Comparison of ENCODE assay signal across 1 cellular context in the genomic region with DNA sequence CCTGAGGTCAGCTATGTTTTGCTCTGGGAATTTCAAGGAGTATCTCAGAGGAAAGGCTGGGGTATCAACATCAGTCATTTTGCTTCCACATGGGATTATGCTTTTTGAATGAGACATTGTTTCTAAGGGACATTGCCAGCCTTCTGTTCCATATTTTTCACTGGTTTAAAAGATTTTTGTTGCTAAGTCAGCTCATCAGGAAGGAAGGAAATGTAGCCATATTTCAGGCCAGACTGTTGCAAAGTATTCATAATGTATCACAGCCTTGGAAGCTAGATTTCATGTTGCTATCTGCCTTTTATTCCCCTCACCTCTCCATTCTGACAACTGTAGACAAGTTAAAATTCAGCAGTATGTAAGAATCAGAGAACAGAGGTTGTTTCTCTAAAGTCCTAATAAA.
TF ChIP-seq lines count a peak whose summit lies in the region.

No MANE protein-coding gene starts in this region.

TF ChIP-seq in SK-N-SH treated with all-trans-retinoic acid at 6 μM for 48 hours, 23 proteins besides CTCF, POLR2A, EP300 and RAD21 (continued from another document):
- TF ChIP-seq, protein P1, sequence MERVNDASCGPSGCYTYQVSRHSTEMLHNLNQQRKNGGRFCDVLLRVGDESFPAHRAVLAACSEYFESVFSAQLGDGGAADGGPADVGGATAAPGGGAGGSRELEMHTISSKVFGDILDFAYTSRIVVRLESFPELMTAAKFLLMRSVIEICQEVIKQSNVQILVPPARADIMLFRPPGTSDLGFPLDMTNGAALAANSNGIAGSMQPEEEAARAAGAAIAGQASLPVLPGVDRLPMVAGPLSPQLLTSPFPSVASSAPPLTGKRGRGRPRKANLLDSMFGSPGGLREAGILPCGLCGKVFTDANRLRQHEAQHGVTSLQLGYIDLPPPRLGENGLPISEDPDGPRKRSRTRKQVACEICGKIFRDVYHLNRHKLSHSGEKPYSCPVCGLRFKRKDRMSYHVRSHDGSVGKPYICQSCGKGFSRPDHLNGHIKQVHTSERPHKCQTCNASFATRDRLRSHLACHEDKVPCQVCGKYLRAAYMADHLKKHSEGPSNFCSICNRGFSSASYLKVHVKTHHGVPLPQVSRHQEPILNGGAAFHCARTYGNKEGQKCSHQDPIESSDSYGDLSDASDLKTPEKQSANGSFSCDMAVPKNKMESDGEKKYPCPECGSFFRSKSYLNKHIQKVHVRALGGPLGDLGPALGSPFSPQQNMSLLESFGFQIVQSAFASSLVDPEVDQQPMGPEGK (CRISPR knock-in tag; IDR thresholded peaks at IDR 0.05; ENCODE audit: borderline replicate concordance): no peak
- TF ChIP-seq GLIS3 (CRISPR knock-in tag; IDR thresholded peaks at IDR 0.05) (no peak), RARB (CRISPR knock-in tag; IDR thresholded peaks at IDR 0.05) (no peak), OSR1 (CRISPR knock-in tag; IDR thresholded peaks at IDR 0.05) (no peak), TCF4 (CRISPR knock-in tag; IDR thresholded peaks at IDR 0.05; ENCODE audit: borderline replicate concordance) (no peak), ZNF565 (CRISPR knock-in tag; conservative IDR thresholded peaks at IDR 0.05; ENCODE audit: low read depth) (no peak), ZC3H10 (CRISPR knock-in tag; IDR thresholded peaks at IDR 0.05) (no peak), ZFP30 (CRISPR knock-in tag; IDR thresholded peaks at IDR 0.05) (no peak), CSDC2 (CRISPR knock-in tag; IDR thresholded peaks at IDR 0.05) (no peak), BACH2 (CRISPR knock-in tag; IDR thresholded peaks at IDR 0.05; ENCODE audit: borderline replicate concordance) (no peak)
